In genomic region chr5:83524991-83525390, GRCh38 we compare ENCODE assay signal across 6 cellular contexts.
"Had no signal": no experiment of that assay in that cellular context is flagged by ENCODE, and none has a peak within 500 bp of the region (broad histone marks: within the 10 kb centered on the region; RNA-seq: fewer than 3 reads in every experiment).

No MANE protein-coding gene starts in this region.

- H3K4me2 ChIP-seq: KMS-11 had no signal

- H3K27ac ChIP-seq: KMS-11 had no signal

- DNase-seq: GOT3, H9, HCEC 1CT, KBM-7 had no signal

- H3K9ac ChIP-seq: KMS-11 had no signal

- FAIRE-seq: HepG2 had no signal
